Comparison of ENCODE assay signal across 8 cellular contexts in genomic region chr1:159945483-159946241, GRCh38. TPM values are rescaled to one million over a fixed set of nuclear protein-coding genes. Genes with fewer than 3 reads are reported as not detected.
A peak's percentile ranks its signal among the peaks of the same experiment; 100 is the strongest.
DNase-seq lines count a peak whose midpoint lies in the region; ATAC-seq, FAIRE-seq and TF ChIP-seq lines count a peak whose summit lies in the region.

Gene IGSF9, minus strand, starts transcription at chr1:159945613. Its CDS starts 2,159 bp downstream, at chr1:159943454.

- peak within 1 kb of the TSS; percentile 99 for H3K4me2 ChIP-seq in astrocyte (ENCODE audit: low read length)

- peak; percentile 94 for DNase-seq in NCI-H1092 treated with DMSO at 0.1 percent for 48 hours (lab: John Stamatoyannopoulos, UW)
- peak; percentile 57 to 67 (median 59) for DNase-seq in T-helper 17 cell
- DNase-seq in astrocyte (ENCODE audit: low read depth): peak; percentile 55
- peak; percentile 55 to 57 for DNase-seq in hippocampal formation (lab: John Stamatoyannopoulos, UW)
- DNase-seq in retinal pigment epithelial cell (ENCODE audit: low read depth): no peak
- no peak for DNase-seq in vagina (ENCODE audit: extremely low spot score in 2 of 2)

- H3K79me2 ChIP-seq in astrocyte (ENCODE audit: insufficient read depth, low read length): no peaks in the 10 kb centered on the region

- H3K9ac ChIP-seq in astrocyte (ENCODE audit: low read length): peak within 1 kb of the TSS; percentile 57

- intact Hi-C loops in vagina (cut with DNase I): loop anchor here (10.0 kb wide), 1 partner anchor 151 kb away; no protein-coding TSS in a partner anchor

- H3K27ac ChIP-seq in astrocyte (ENCODE audit: low read depth, low read length): no peak within 1 kb of the TSS
- H3K27ac ChIP-seq in vagina: peak within 1 kb of the TSS; percentile 43

- H3K4me1 ChIP-seq in astrocyte (ENCODE audit: insufficient read depth, low read length) (peaks cover 14% of the 10 kb centered on the region), vagina (peaks cover 36% of the 10 kb centered on the region)

- ATAC-seq in GM18868 (IDR thresholded peaks at IDR 0.05; ENCODE audit: unreplicated experiment): peak; percentile 74
- peak; percentile 96 for ATAC-seq in T-helper 17 cell
- ATAC-seq in HG03378 (IDR thresholded peaks at IDR 0.05; ENCODE audit: unreplicated experiment): no peak

- H3K4me1 Mint-ChIP-seq in T-helper 17 cell (peaks cover 20% of the 10 kb centered on the region), astrocyte (ENCODE audit: low read depth, unreplicated experiment) (peaks cover 13% of the 10 kb centered on the region)

- H3K9me3 ChIP-seq in T-helper 17 cell (ENCODE audit: control insufficient read depth, low read length, poor library complexity, severe bottlenecking): no peaks in the 10 kb centered on the region
- H3K9me3 ChIP-seq in astrocyte (ENCODE audit: insufficient read depth, low read depth, low read length): no peaks in the 10 kb centered on the region
- no peaks in the 10 kb centered on the region for H3K9me3 ChIP-seq in vagina

- H4K20me1 ChIP-seq in astrocyte (ENCODE audit: insufficient read depth, low read length): no peaks in the 10 kb centered on the region

- peak within 1 kb of the TSS; percentile 89 for H3K4me3 Mint-ChIP-seq in T-helper 17 cell
- peak within 1 kb of the TSS; percentile 83 for H3K4me3 Mint-ChIP-seq in astrocyte (ENCODE audit: unreplicated experiment)

- H3K36me3 ChIP-seq in astrocyte (ENCODE audit: insufficient read depth, low read length): no peaks in the 10 kb centered on the region
- H3K36me3 ChIP-seq in vagina: no peaks in the 10 kb centered on the region

- H2AFZ ChIP-seq in astrocyte (ENCODE audit: low read depth, low read length): peak within 1 kb of the TSS; percentile 84

- H3K27ac Mint-ChIP-seq in T-helper 17 cell: peak within 1 kb of the TSS; percentile 9
- H3K27ac Mint-ChIP-seq in astrocyte (ENCODE audit: unreplicated experiment): no peak within 1 kb of the TSS

- H3K4me3 ChIP-seq in astrocyte (ENCODE audit: insufficient read depth, low read depth, low read length) (peak within 1 kb of the TSS; percentile 62), retinal pigment epithelial cell (ENCODE audit: low read length) (peak within 1 kb of the TSS; percentile 87), vagina (peak within 1 kb of the TSS; percentile 38 to 56)

- FAIRE-seq in astrocyte (lab: Jason Lieb, UNC): no peak

- H3K9me3 Mint-ChIP-seq in astrocyte (ENCODE audit: unreplicated experiment): no peaks in the 10 kb centered on the region

- H3K27me3 Mint-ChIP-seq in T-helper 17 cell: peaks cover 59% of the 10 kb centered on the region
- H3K27me3 Mint-ChIP-seq in astrocyte (ENCODE audit: low read depth, unreplicated experiment): peaks cover 49% of the 10 kb centered on the region

- peaks cover 9% of the 10 kb centered on the region for H3K27me3 ChIP-seq in astrocyte (ENCODE audit: insufficient read depth, low read length)
- H3K27me3 ChIP-seq in vagina: no peaks in the 10 kb centered on the region

- no peak for TF ChIP-seq CTCF in astrocyte (IDR thresholded peaks at IDR 0.05; ENCODE audit: insufficient read depth, low read depth, low read length)
- TF ChIP-seq CTCF in retinal pigment epithelial cell (conservative IDR thresholded peaks at IDR 0.05; ENCODE audit: low read depth, low read length): peak; percentile 51
- peak; percentile 16 to 73 (median 68) for TF ChIP-seq CTCF in vagina (IDR thresholded peaks at IDR 0.05)

- no peak for TF ChIP-seq POLR2A in vagina (IDR thresholded peaks at IDR 0.05)

- H3K36me3 Mint-ChIP-seq in T-helper 17 cell (ENCODE audit: low read depth) (peaks cover 3% of the 10 kb centered on the region), astrocyte (ENCODE audit: low read depth, unreplicated experiment) (no peaks in the 10 kb centered on the region)

RNA-seq across cellular contexts. Expression of gene IGSF9, which starts in this region (rescaled TPM):
- total RNA-seq in T-helper 17 cell (under 1 TPM in 1 of 2 donors, not detected in 1; 0.07 TPM), astrocyte (0.89 and 2.1 TPM in 2 replicates), vagina (5.6 TPM)

Comparison
In these comparisons a context has a peak if more than half of its experiments do, and no peak if none do; other contexts are left out.
1. Peak in DNase-seq and ATAC-seq in T-helper 17 cell; RNA of the gene not detected or under 1 TPM.
2. DNase-seq: peak in NCI-H1092 treated with DMSO at 0.1 percent for 48 hours (single experiment), astrocyte (single experiment) and hippocampal formation (2 of 2); none in retinal pigment epithelial cell (single experiment) and vagina (0 of 2).
3. Peak in every context shown above with its lines, with median percentiles within 50 percentile points of each other: H3K4me3 ChIP-seq.